26 cellular contexts compared by ENCODE assay signal in the genomic region with DNA sequence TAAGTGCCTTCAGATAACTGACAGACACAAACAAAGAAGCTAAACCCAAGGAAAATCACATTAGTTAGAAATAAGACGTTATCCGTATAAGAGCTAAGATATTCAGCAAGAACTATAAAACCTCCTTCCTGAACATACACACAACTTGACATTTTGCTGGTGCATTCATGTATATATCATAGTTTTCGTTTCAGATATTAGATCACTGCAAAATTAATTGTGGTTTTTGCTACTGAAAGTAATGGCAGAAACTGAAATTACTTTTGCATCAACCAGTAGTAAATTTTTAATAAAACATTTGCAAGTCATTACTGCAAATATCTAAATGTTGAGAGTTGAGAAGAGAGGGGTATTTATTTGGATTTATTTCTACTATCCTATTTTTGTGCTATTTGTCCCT. TPM values are rescaled to one million over a fixed set of nuclear protein-coding genes. Genes with fewer than 3 reads are reported as not detected.
A peak's percentile ranks its signal among the peaks of the same experiment; 100 is the strongest.
DNase-seq lines count a peak whose midpoint lies in the region; ATAC-seq and TF ChIP-seq lines count a peak whose summit lies in the region.
"Had no signal": no experiment of that assay in that cellular context is flagged by ENCODE, and none has a peak within 500 bp of the region (broad histone marks: within the 10 kb centered on the region; RNA-seq: fewer than 3 reads in every experiment).

No MANE protein-coding gene starts in this region.

- H3K4me3 Mint-ChIP-seq in osteocyte (ENCODE audit: unreplicated experiment): no peak overlapping the region
- H3K4me3 Mint-ChIP-seq: activated naive CD8-positive, alpha-beta T cell treated with anti-CD3 and anti-CD28 coated beads for 36 hours; CD4-positive, alpha-beta memory T cell; naive thymus-derived CD4-positive, alpha-beta T cell; stimulated activated naive B cell treated with anti-CD40 and anti-IgM and Interleukin-4, amounts not matched to agents 10 μg/mL and 1 μg/mL and 100 μg/mL, for 72 hours; WTC11 had no signal

- H3K36me3 Mint-ChIP-seq in osteocyte (ENCODE audit: unreplicated experiment): no peaks in the 10 kb centered on the region
- H3K36me3 Mint-ChIP-seq: activated naive CD8-positive, alpha-beta T cell treated with anti-CD3 and anti-CD28 coated beads for 36 hours; CD4-positive, alpha-beta memory T cell; naive thymus-derived CD4-positive, alpha-beta T cell; stimulated activated naive B cell treated with anti-CD40 and anti-IgM and Interleukin-4, amounts not matched to agents 10 μg/mL and 1 μg/mL and 100 μg/mL, for 72 hours; WTC11 had no signal

- H3K9me3 Mint-ChIP-seq in osteocyte (ENCODE audit: unreplicated experiment): peaks cover 4% of the 10 kb centered on the region
- H3K9me3 Mint-ChIP-seq: CD4-positive, alpha-beta memory T cell; naive thymus-derived CD4-positive, alpha-beta T cell; stimulated activated naive B cell treated with anti-CD40 and anti-IgM and Interleukin-4, amounts not matched to agents 10 μg/mL and 1 μg/mL and 100 μg/mL, for 72 hours had no signal

- H3K27me3 Mint-ChIP-seq in osteocyte (ENCODE audit: unreplicated experiment): peaks cover 17% of the 10 kb centered on the region

- H3K4me1 Mint-ChIP-seq in osteocyte (ENCODE audit: unreplicated experiment): peaks cover 4% of the 10 kb centered on the region
- H3K4me1 Mint-ChIP-seq: stimulated activated naive B cell treated with anti-CD40 and anti-IgM and Interleukin-4, amounts not matched to agents 10 μg/mL and 1 μg/mL and 100 μg/mL, for 72 hours had no signal

- H3K27ac Mint-ChIP-seq in osteocyte (ENCODE audit: unreplicated experiment): no peak overlapping the region
- H3K27ac Mint-ChIP-seq: activated naive CD8-positive, alpha-beta T cell treated with anti-CD3 and anti-CD28 coated beads for 36 hours; CD4-positive, alpha-beta memory T cell; naive thymus-derived CD4-positive, alpha-beta T cell; stimulated activated naive B cell treated with anti-CD40 and anti-IgM and Interleukin-4, amounts not matched to agents 10 μg/mL and 1 μg/mL and 100 μg/mL, for 72 hours; WTC11 had no signal

- H3K27ac ChIP-seq in substantia nigra (ENCODE audit: low read depth, low read length, poor library complexity, severe bottlenecking): no peak overlapping the region
- H3K27ac ChIP-seq: epithelial cell of prostate, thoracic aorta, vagina had no signal

- peak; percentile 72 for ATAC-seq in GM19025 (IDR thresholded peaks at IDR 0.05; ENCODE audit: low read depth, unreplicated experiment)
- peak; percentile 66 for ATAC-seq in GM21576 (IDR thresholded peaks at IDR 0.05; ENCODE audit: unreplicated experiment)
- ATAC-seq in HG03342 (IDR thresholded peaks at IDR 0.05; ENCODE audit: unreplicated experiment): peak; percentile 44
- no peak for ATAC-seq in HG03095 (IDR thresholded peaks at IDR 0.05; ENCODE audit: unreplicated experiment)
- ATAC-seq: HCT116; left colon; naive thymus-derived CD4-positive, alpha-beta T cell; Right ventricle myocardium inferior; stimulated activated naive B cell treated with anti-CD40 and anti-IgM and Interleukin-4, amounts not matched to agents 10 μg/mL and 1 μg/mL and 100 μg/mL, for 72 hours; WTC11 had no signal

- TF ChIP-seq CTCF in osteocyte (IDR thresholded peaks at IDR 0.05): no peak

- DNase-seq in osteocyte (ENCODE audit: extremely low spot score, unreplicated experiment): no peak
- DNase-seq in substantia nigra (lab: John Stamatoyannopoulos, UW): no peak
- no peak for DNase-seq in midbrain (lab: John Stamatoyannopoulos, UW)
- DNase-seq: activated naive CD8-positive, alpha-beta T cell treated with anti-CD3 and anti-CD28 coated beads for 36 hours; CD4-positive, alpha-beta memory T cell; head of caudate nucleus; left colon; naive thymus-derived CD4-positive, alpha-beta T cell; NCI-H187; NCI-H748 treated with DMSO at 0.1 percent for 48 hours; occipital lobe; small intestine; stimulated activated CD4-positive, alpha-beta T cell treated with anti-CD3 and anti-CD28 coated beads, Interleukin-2, amount 100 ng/mL, for 48 hours; stimulated activated naive B cell treated with anti-CD40 and anti-IgM and Interleukin-4, amounts not matched to agents 10 μg/mL and 1 μg/mL and 100 μg/mL, for 72 hours; T1000 had no signal

RNA-seq across cellular contexts. Expression of gene KCNQ5, which starts 26.1 kb away (rescaled TPM):
- 5.5 and 7.2 TPM in 2 replicates for total RNA-seq in osteocyte
- total RNA-seq: mesenteric fat pad, Right ventricle myocardium inferior had no signal
